ENCODE assay signal across 8 cellular contexts in the genomic region with DNA sequence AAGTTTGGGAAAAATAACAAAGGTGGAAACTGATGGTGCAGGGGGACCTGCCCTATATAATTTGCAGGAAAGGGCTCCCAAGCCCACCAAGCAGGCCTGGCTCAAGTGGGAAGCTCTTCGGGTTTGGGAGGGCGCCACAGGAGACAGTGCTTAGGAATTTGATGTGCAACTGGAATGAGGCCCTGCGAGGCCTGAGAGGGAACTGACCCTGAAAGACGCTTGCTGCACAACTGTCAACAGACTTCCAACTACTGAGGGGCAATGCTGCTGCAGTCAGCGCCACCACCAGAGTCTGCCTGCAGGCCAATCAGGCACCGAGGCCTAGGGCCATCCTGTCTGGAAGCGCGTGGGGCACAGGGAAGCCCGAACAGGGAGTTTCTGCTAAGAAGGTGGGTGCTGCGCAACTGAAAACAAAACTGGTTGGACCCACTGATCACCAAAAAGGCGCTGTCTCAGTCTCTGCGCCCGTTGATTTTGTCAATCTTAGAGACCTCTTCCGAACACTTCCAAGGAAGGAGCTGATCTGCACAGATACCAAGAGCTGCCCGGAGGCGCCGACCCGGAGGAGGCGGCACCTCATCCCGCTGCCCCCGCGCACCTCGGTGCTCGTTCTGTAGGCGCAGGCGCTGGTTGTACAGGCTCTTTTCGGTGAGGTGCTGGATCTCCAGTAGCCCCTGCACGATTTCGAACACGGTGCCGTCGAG. TPM values are rescaled to one million over a fixed set of nuclear protein-coding genes. Genes with fewer than 3 reads are reported as not detected.
DNase-seq lines count a peak whose midpoint lies in the region; ATAC-seq and TF ChIP-seq lines count a peak whose summit lies in the region.

No MANE protein-coding gene starts in this region.

- ATAC-seq in GM21515 (IDR thresholded peaks at IDR 0.05; ENCODE audit: unreplicated experiment) (peak; percentile 12), left lobe of liver (peak; percentile 12)
- no peak for ATAC-seq in central memory CD8-positive, alpha-beta T cell (replicated peaks; ENCODE audit: extremely low read depth, poor library complexity, severe bottlenecking)

- no peaks in the 10 kb centered on the region for H3K27me3 ChIP-seq in CD8-positive, alpha-beta memory T cell (ENCODE audit: insufficient read depth, low read length, poor library complexity, severe bottlenecking)

- POLR2A ChIA-PET in CD8-positive, alpha-beta memory T cell (lab: Charles Lee) = interaction anchor here (1.2 kb wide), 1 partner anchor 681 kb away, joined by 3 read pairs; no protein-coding TSS in a partner anchor

- no peak for TF ChIP-seq POLR2A in NB4 (IDR thresholded peaks at IDR 0.05; ENCODE audit: extremely low read depth, insufficient read length)

- H3K9me3 ChIP-seq in CD8-positive, alpha-beta memory T cell (ENCODE audit: low read length) = no peaks in the 10 kb centered on the region

- H3K36me3 ChIP-seq in CD8-positive, alpha-beta memory T cell (ENCODE audit: insufficient read depth, low read length) = no peaks in the 10 kb centered on the region

- H3K27ac Mint-ChIP-seq in CD8-positive, alpha-beta memory T cell = peak overlapping the region; percentile 77 to 96 (median 88)
- peak overlapping the region; percentile 82 for H3K27ac Mint-ChIP-seq in central memory CD8-positive, alpha-beta T cell (ENCODE audit: low read depth)

- no peaks in the 10 kb centered on the region for H3K27me3 Mint-ChIP-seq in CD8-positive, alpha-beta memory T cell
- H3K27me3 Mint-ChIP-seq in central memory CD8-positive, alpha-beta T cell = no peaks in the 10 kb centered on the region

- peak overlapping the region; percentile 91 to 95 (median 92) for H3K4me3 Mint-ChIP-seq in CD8-positive, alpha-beta memory T cell
- peak overlapping the region; percentile 92 for H3K4me3 Mint-ChIP-seq in central memory CD8-positive, alpha-beta T cell

- CTCF ChIA-PET in CD8-positive, alpha-beta memory T cell (lab: Charles Lee) = interaction anchor here (1.0 to 2.0 kb wide), 5 partner anchors 24 to 99 kb away, joined by 3 to 7 read pairs (median 4); no protein-coding TSS in a partner anchor

- peaks cover 54% of the 10 kb centered on the region for H3K4me1 ChIP-seq in CD8-positive, alpha-beta memory T cell (ENCODE audit: insufficient read depth, low read length)

- TF ChIP-seq CTCF in NB4 (IDR thresholded peaks at IDR 0.05; ENCODE audit: low read depth, low read length) = no peak

- DNase-seq in CD8-positive, alpha-beta memory T cell = peak in 1 of 5 donors; percentile 44
- DNase-seq in NB4 (ENCODE audit: low read depth) = peak; percentile 45
- no peak for DNase-seq in central memory CD8-positive, alpha-beta T cell (ENCODE audit: low spot score in 2 of 2)
- peak; percentile 47 for DNase-seq in left lobe of liver (ENCODE audit: low spot score)
- no peak for DNase-seq in HuH-7.5 (ENCODE audit: low spot score)
- DNase-seq in activated gamma-delta T cell treated with Interleukin-2 at 50 U/mL for 16 hours = no peak

- peaks cover 43 to 71% (median 57%) of the 10 kb centered on the region in 3 donors for H3K4me1 Mint-ChIP-seq in CD8-positive, alpha-beta memory T cell
- H3K4me1 Mint-ChIP-seq in central memory CD8-positive, alpha-beta T cell = peaks cover 47% of the 10 kb centered on the region

- no peaks in the 10 kb centered on the region for H3K9me3 Mint-ChIP-seq in CD8-positive, alpha-beta memory T cell
- no peaks in the 10 kb centered on the region for H3K9me3 Mint-ChIP-seq in central memory CD8-positive, alpha-beta T cell

- H3K36me3 Mint-ChIP-seq in CD8-positive, alpha-beta memory T cell = peaks cover 0 to 15% (median 0%) of the 10 kb centered on the region in 3 donors
- H3K36me3 Mint-ChIP-seq in central memory CD8-positive, alpha-beta T cell (ENCODE audit: insufficient read depth) = peaks cover 5% of the 10 kb centered on the region

- peak overlapping the region; percentile 92 for H3K27ac ChIP-seq in CD8-positive, alpha-beta memory T cell (ENCODE audit: low read depth, low read length)
- peak overlapping the region; percentile 45 for H3K27ac ChIP-seq in temporal lobe (ENCODE audit: low read depth, low read length)

- H3K4me3 ChIP-seq in CD8-positive, alpha-beta memory T cell (ENCODE audit: low read length) = peak overlapping the region; percentile 90
- H3K4me3 ChIP-seq in NB4 (ENCODE audit: low read depth, low read length) = peak overlapping the region; percentile 71

RNA-seq across cellular contexts. Expression of a gene that starts 0.7 kb away (rescaled TPM):
- total RNA-seq in CD8-positive, alpha-beta memory T cell = 10 to 100 TPM; 46.8 to 48.4 TPM
- polyA plus RNA-seq in CD8-positive, alpha-beta memory T cell = 150 TPM
- total RNA-seq in left lobe of liver (60.2 TPM), temporal lobe (23.1 TPM)

RNA-seq across cellular contexts. Expression of a gene that starts 51.1 kb away (rescaled TPM):
- total RNA-seq in CD8-positive, alpha-beta memory T cell = 1 to 10 TPM; 1.8 to 2.7 TPM
- polyA plus RNA-seq in CD8-positive, alpha-beta memory T cell = 6.0 TPM
- total RNA-seq in left lobe of liver = 10.9 TPM
- total RNA-seq in temporal lobe = 7.6 TPM

Comparison
In these comparisons a context has a peak if more than half of its experiments do, and no peak if none do; other contexts are left out.
1. DNase-seq: peak in NB4 (single experiment) and left lobe of liver (single experiment); none in central memory CD8-positive, alpha-beta T cell (0 of 2), HuH-7.5 (single experiment) and activated gamma-delta T cell treated with Interleukin-2 at 50 U/mL for 16 hours (single experiment).